In the genomic region with DNA sequence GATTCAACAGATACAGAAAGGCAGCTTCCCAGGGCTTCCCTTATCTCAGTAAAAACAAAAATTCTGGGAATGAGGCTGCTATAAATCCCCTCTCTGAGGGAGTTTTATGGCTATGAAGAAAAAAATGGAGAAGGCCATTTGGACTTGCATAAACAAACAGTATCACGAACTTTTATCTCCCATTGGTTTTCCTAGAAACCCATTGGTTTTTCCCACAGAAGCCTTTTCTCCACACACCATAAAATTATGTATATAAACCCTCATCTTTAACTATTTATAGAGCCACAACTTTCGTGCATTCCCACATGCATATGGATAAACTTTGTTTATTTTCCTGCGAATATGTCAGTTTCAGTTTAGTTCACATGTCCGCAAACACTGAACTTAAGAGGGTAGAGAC, we compare ENCODE assay signal across 19 cellular contexts. TPM values are rescaled to one million over a fixed set of nuclear protein-coding genes. Genes with fewer than 3 reads are reported as not detected.
DNase-seq lines count a peak whose midpoint lies in the region; ATAC-seq, FAIRE-seq and TF ChIP-seq lines count a peak whose summit lies in the region.
"Had no signal": no experiment of that assay in that cellular context is flagged by ENCODE, and none has a peak within 500 bp of the region (broad histone marks: within the 10 kb centered on the region; RNA-seq: fewer than 3 reads in every experiment).

No MANE protein-coding gene starts in this region.

- no peak overlapping the region for H2BK120ac ChIP-seq in mesenchymal stem cell (ENCODE audit: low read depth, low read length)

- FAIRE-seq in endometrium (lab: Jason Lieb, UNC): peak; percentile 88
- FAIRE-seq: A204.1, GM12892 had no signal

- WGBS in mesenchymal stem cell: 45% methylated on average over 4 of the region's 4 CpGs

- H3K9ac ChIP-seq in mesenchymal stem cell (ENCODE audit: low read length): no peak overlapping the region

- H3K18ac ChIP-seq in mesenchymal stem cell (ENCODE audit: low read depth in 1 of 2, low read length in 2 of 2): no peak overlapping the region

- DNase-seq in HEK293T (ENCODE audit: extremely low spot score) (no peak), mesenchymal stem cell (peak; percentile 18), left colon (no peak), WTC11 (ENCODE audit: low spot score) (no peak), head of caudate nucleus (no peak)
- DNase-seq: BE2C; CD4-positive, alpha-beta memory T cell; DMS153; DMS79 treated with DMSO at 0.1 percent for 48 hours; GDM1; GOT3; H9; HFFc6 had no signal

- no peaks in the 10 kb centered on the region for H3K4me1 ChIP-seq in mesenchymal stem cell (ENCODE audit: control insufficient read depth, insufficient read depth, low read depth, low read length)
- H3K4me1 ChIP-seq: BE2C had no signal

- H3K4ac ChIP-seq in mesenchymal stem cell (ENCODE audit: low read depth in 1 of 2, low read length in 2 of 2): no peak overlapping the region

- H3K27me3 Mint-ChIP-seq in WTC11 (ENCODE audit: low read depth): peaks cover 2% of the 10 kb centered on the region; the same call in 1 of the 2 replicates
- H3K27me3 Mint-ChIP-seq: CD4-positive, alpha-beta memory T cell had no signal

- intact Hi-C loops in left colon (cut with DNase I, micrococcal nuclease) (no loop called here), head of caudate nucleus (cut with DNase I) (no loop called here)

- H2BK12ac ChIP-seq in mesenchymal stem cell (ENCODE audit: low read length in 2 of 2): no peak overlapping the region

- no peak overlapping the region for H2BK15ac ChIP-seq in mesenchymal stem cell (ENCODE audit: low read depth, poor library complexity, severe bottlenecking)

- no peak overlapping the region for H3K4me3 Mint-ChIP-seq in WTC11
- H3K4me3 Mint-ChIP-seq: CD4-positive, alpha-beta memory T cell; H9; HFFc6 had no signal

- no peak overlapping the region for H3K23ac ChIP-seq in mesenchymal stem cell (ENCODE audit: low read length in 2 of 2)

- TF ChIP-seq CTCF in WTC11 (IDR thresholded peaks at IDR 0.05): no peak

- H3K27ac Mint-ChIP-seq in WTC11: no peak overlapping the region
- H3K27ac Mint-ChIP-seq: CD4-positive, alpha-beta memory T cell; HFFc6 had no signal

- no peaks in the 10 kb centered on the region for H3K9me3 ChIP-seq in mesenchymal stem cell (ENCODE audit: control insufficient read depth, low read length)
- H3K9me3 ChIP-seq: BE2C had no signal

- no peak overlapping the region for H3K14ac ChIP-seq in mesenchymal stem cell (ENCODE audit: low read length in 2 of 2)

- H3K4me2 ChIP-seq in mesenchymal stem cell (ENCODE audit: low read length, poor library complexity, severe bottlenecking): no peak overlapping the region

- H3K79me1 ChIP-seq in mesenchymal stem cell (replicated peaks; ENCODE audit: low read length, poor library complexity, severe bottlenecking): no peaks in the 10 kb centered on the region

- H3K36me3 Mint-ChIP-seq in WTC11: no peaks in the 10 kb centered on the region
- H3K36me3 Mint-ChIP-seq: CD4-positive, alpha-beta memory T cell had no signal

- no peak overlapping the region for H4K8ac ChIP-seq in mesenchymal stem cell (ENCODE audit: low read length)

- H3K27me3 ChIP-seq in mesenchymal stem cell (ENCODE audit: control insufficient read depth in 1 of 2, insufficient read depth in 1 of 2, low read length in 2 of 2): no peaks in the 10 kb centered on the region
- H3K27me3 ChIP-seq: BE2C had no signal

- no peak for ATAC-seq in left colon
- ATAC-seq in WTC11: no peak
- ATAC-seq in HG03196 (IDR thresholded peaks at IDR 0.05; ENCODE audit: unreplicated experiment): no peak

- peaks cover 15% of the 10 kb centered on the region for H3K9me3 Mint-ChIP-seq in WTC11
- H3K9me3 Mint-ChIP-seq: H9, HFFc6 had no signal

- no peak overlapping the region for H4K91ac ChIP-seq in mesenchymal stem cell (ENCODE audit: low read length)

- H2BK5ac ChIP-seq in mesenchymal stem cell (ENCODE audit: low read depth, low read length, poor library complexity, severe bottlenecking): no peak overlapping the region

- H3K4me1 Mint-ChIP-seq in WTC11: no peaks in the 10 kb centered on the region
- H3K4me1 Mint-ChIP-seq: CD4-positive, alpha-beta memory T cell; H9 had no signal

- no peak overlapping the region for H3K27ac ChIP-seq in mesenchymal stem cell (ENCODE audit: low read length, poor library complexity, severe bottlenecking)
- H3K27ac ChIP-seq: C4-2B, HL-60 had no signal

- no peak overlapping the region for H2AK5ac ChIP-seq in mesenchymal stem cell (ENCODE audit: low read length, severe bottlenecking)

- POLR2A ChIA-PET in HEK293T (lab: Yijun Ruan, JAX): no interaction called here
- POLR2A ChIA-PET in WTC11 (lab: Charles Lee): no interaction called here

- no peaks in the 10 kb centered on the region for H3K36me3 ChIP-seq in mesenchymal stem cell (ENCODE audit: control insufficient read depth in 1 of 2, insufficient read depth in 2 of 2, low read depth in 1 of 2, low read length in 2 of 2)
- H3K36me3 ChIP-seq: BE2C had no signal

- no peak overlapping the region for H3K4me3 ChIP-seq in mesenchymal stem cell (ENCODE audit: insufficient read depth in 1 of 2, low read depth in 1 of 2, low read length in 2 of 2)

- H2AFZ ChIP-seq in mesenchymal stem cell (ENCODE audit: low read depth, low read length): no peak overlapping the region

- CTCF ChIA-PET in HEK293T (lab: Yijun Ruan, JAX): no interaction called here
- CTCF ChIA-PET in WTC11 (lab: Charles Lee): no interaction called here

TF ChIP-seq in HEK293T, 16 proteins besides CTCF, POLR2A, EP300 and RAD21:
- peak; percentile 29; the same call in 1 of the 2 replicates for TF ChIP-seq CTBP1 (IDR thresholded peaks at IDR 0.05; ENCODE audit: borderline replicate concordance)
- no peak for TF ChIP-seq SUZ12 (IDR thresholded peaks at IDR 0.05)
- peak; percentile 69 for TF ChIP-seq ZNF384 (IDR thresholded peaks at IDR 0.05)
- TF ChIP-seq TARDBP (IDR thresholded peaks at IDR 0.05): no peak
- TF ChIP-seq, protein P1, sequence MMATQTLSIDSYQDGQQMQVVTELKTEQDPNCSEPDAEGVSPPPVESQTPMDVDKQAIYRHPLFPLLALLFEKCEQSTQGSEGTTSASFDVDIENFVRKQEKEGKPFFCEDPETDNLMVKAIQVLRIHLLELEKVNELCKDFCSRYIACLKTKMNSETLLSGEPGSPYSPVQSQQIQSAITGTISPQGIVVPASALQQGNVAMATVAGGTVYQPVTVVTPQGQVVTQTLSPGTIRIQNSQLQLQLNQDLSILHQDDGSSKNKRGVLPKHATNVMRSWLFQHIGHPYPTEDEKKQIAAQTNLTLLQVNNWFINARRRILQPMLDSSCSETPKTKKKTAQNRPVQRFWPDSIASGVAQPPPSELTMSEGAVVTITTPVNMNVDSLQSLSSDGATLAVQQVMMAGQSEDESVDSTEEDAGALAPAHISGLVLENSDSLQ (IDR thresholded peaks at IDR 0.05): 0 out of 2 replicates have a peak, but pooled peaks have one; percentile 32
- TF ChIP-seq FOXM1 (IDR thresholded peaks at IDR 0.05; ENCODE audit: borderline replicate concordance): no peak
- TF ChIP-seq FOXK2 (IDR thresholded peaks at IDR 0.05): no peak
- no peak for TF ChIP-seq L3MBTL2 (conservative IDR thresholded peaks at IDR 0.05)
- TF ChIP-seq ELF4 (IDR thresholded peaks at IDR 0.05): no peak
- no peak for TF ChIP-seq BHLHE40 (IDR thresholded peaks at IDR 0.05; ENCODE audit: borderline replicate concordance)
- TF ChIP-seq HDGF (IDR thresholded peaks at IDR 0.05; ENCODE audit: borderline replicate concordance): no peak
- no peak for TF ChIP-seq NFRKB (IDR thresholded peaks at IDR 0.05)
- TF ChIP-seq SP1 (IDR thresholded peaks at IDR 0.05): no peak
- TF ChIP-seq LEF1 (IDR thresholded peaks at IDR 0.05; ENCODE audit: borderline replicate concordance): no peak
- no peak for TF ChIP-seq FOXA1 (IDR thresholded peaks at IDR 0.05)

TF ChIP-seq in WTC11, 78 proteins besides CTCF, POLR2A, EP300 and RAD21 (continues in another document):
- TF ChIP-seq NR1H2 (CRISPR knock-in tag; IDR thresholded peaks at IDR 0.05) (no peak), NFATC4 (CRISPR knock-in tag; IDR thresholded peaks at IDR 0.05) (no peak), TEAD1 (CRISPR knock-in tag; IDR thresholded peaks at IDR 0.05) (no peak), ZNF138 (CRISPR knock-in tag; conservative IDR thresholded peaks at IDR 0.05) (no peak), NFE2L1 (CRISPR knock-in tag; IDR thresholded peaks at IDR 0.05) (no peak)
- TF ChIP-seq, protein P2, sequence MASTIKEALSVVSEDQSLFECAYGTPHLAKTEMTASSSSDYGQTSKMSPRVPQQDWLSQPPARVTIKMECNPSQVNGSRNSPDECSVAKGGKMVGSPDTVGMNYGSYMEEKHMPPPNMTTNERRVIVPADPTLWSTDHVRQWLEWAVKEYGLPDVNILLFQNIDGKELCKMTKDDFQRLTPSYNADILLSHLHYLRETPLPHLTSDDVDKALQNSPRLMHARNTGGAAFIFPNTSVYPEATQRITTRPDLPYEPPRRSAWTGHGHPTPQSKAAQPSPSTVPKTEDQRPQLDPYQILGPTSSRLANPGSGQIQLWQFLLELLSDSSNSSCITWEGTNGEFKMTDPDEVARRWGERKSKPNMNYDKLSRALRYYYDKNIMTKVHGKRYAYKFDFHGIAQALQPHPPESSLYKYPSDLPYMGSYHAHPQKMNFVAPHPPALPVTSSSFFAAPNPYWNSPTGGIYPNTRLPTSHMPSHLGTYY (CRISPR knock-in tag; IDR thresholded peaks at IDR 0.05): no peak
- TF ChIP-seq, protein P3, sequence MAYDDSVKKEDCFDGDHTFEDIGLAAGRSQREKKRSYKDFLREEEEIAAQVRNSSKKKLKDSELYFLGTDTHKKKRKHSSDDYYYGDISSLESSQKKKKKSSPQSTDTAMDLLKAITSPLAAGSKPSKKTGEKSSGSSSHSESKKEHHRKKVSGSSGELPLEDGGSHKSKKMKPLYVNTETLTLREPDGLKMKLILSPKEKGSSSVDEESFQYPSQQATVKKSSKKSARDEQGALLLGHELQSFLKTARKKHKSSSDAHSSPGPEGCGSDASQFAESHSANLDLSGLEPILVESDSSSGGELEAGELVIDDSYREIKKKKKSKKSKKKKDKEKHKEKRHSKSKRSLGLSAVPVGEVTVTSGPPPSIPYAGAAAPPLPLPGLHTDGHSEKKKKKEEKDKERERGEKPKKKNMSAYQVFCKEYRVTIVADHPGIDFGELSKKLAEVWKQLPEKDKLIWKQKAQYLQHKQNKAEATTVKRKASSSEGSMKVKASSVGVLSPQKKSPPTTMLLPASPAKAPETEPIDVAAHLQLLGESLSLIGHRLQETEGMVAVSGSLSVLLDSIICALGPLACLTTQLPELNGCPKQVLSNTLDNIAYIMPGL (CRISPR knock-in tag; IDR thresholded peaks at IDR 0.05): no peak
- TF ChIP-seq, protein P4, sequence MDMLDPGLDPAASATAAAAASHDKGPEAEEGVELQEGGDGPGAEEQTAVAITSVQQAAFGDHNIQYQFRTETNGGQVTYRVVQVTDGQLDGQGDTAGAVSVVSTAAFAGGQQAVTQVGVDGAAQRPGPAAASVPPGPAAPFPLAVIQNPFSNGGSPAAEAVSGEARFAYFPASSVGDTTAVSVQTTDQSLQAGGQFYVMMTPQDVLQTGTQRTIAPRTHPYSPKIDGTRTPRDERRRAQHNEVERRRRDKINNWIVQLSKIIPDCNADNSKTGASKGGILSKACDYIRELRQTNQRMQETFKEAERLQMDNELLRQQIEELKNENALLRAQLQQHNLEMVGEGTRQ (CRISPR knock-in tag; IDR thresholded peaks at IDR 0.05): no peak

RNA-seq across cellular contexts. Expression of a gene that starts 36.2 kb away (rescaled TPM):
- polyA plus RNA-seq in mesenchymal stem cell (2013, experiment 1 of 2): 12.2 TPM
- 11.2 TPM for polyA plus RNA-seq in mesenchymal stem cell (2013, experiment 2 of 2)
- total RNA-seq in left colon (10 to 100 TPM; 43.7 to 62.1 TPM), WTC11 (2021) (37.3 to 40.5 TPM (median 38.5 TPM) in 3 replicates)
